Comparison of ENCODE assay signal across 9 cellular contexts in the genomic region with DNA sequence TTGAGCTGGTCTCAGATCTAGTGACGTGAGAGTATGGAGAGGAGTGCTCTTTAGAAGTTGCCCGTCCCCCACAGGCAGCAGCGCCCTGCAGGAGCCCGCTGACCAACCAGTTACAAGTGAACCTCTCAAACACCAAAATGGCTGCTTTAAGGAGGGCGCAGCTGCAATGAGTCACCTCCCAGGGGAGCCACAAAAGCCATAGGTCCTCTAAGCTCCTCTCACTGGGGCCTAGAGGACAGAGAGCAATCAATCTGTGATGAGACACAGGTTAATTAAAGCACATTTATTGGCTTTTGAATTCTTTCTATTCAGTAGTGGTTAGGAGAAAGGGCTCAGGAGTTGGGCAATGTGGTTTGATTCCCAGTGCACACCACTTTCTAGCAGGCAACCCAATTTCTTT. TPM values are rescaled to one million over a fixed set of nuclear protein-coding genes. Genes with fewer than 3 reads are reported as not detected.
DNase-seq lines count a peak whose midpoint lies in the region; FAIRE-seq and TF ChIP-seq lines count a peak whose summit lies in the region.
"Had no signal": no experiment of that assay in that cellular context is flagged by ENCODE, and none has a peak within 500 bp of the region (broad histone marks: within the 10 kb centered on the region; RNA-seq: fewer than 3 reads in every experiment).

No MANE protein-coding gene starts in this region.

- no peak for TF ChIP-seq CTCF in brain (conservative IDR thresholded peaks at IDR 0.05)

- peak overlapping the region in 3 of 5 experiments; percentile 64 to 93 (median 92) for H3K27ac Mint-ChIP-seq in brain

- peaks cover 2 to 10% of the 10 kb centered on the region in 2 donors for H3K4me1 ChIP-seq in small intestine (ENCODE audit: control insufficient read depth in 2 of 2, insufficient read depth in 1 of 2, low read depth in 1 of 2, low read length in 1 of 2)

- no peak overlapping the region for H3K4me3 Mint-ChIP-seq in brain

- peaks cover 3 to 4% of the 10 kb centered on the region in 2 donors for H3K36me3 ChIP-seq in small intestine (ENCODE audit: control insufficient read depth in 2 of 2, insufficient read depth in 2 of 2, low read length in 2 of 2)

- DNase-seq in COLO829 (ENCODE audit: low spot score) (peak; percentile 42), NCI-H1417 (lab: John Stamatoyannopoulos, UW) (peak; percentile 70 to 98 (median 94)), T-helper 2 cell (no peak), small intestine (no peak)
- DNase-seq in activated naive CD4-positive, alpha-beta T cell treated with anti-CD3 and anti-CD28 coated beads, Interleukin-2, amount 50 U/mL, for 16 hours = no peak
- DNase-seq: activated gamma-delta T cell treated with Interleukin-2 at 50 U/mL for 16 hours had no signal

- H3K4me3 ChIP-seq in small intestine (ENCODE audit: low read depth in 1 of 2, low read length in 2 of 2) = no peak overlapping the region
- H3K4me3 ChIP-seq: lung, suprapubic skin had no signal

- H3K36me3 Mint-ChIP-seq in brain = peaks cover 27% of the 10 kb centered on the region

- H3K27me3 Mint-ChIP-seq in brain = peaks cover 3% of the 10 kb centered on the region

- 92 to 97% (median 94%) methylated on average over 5 of the region's 5 CpGs for WGBS in small intestine, 3 donors

- no peak for FAIRE-seq in small intestine (lab: Jason Lieb, UNC)

- no peaks in the 10 kb centered on the region for H3K9me3 ChIP-seq in small intestine (ENCODE audit: control insufficient read depth, low read depth)
- H3K9me3 ChIP-seq: suprapubic skin had no signal

- no peak overlapping the region for H3K27ac ChIP-seq in small intestine (ENCODE audit: low read depth in 1 of 2, low read length in 1 of 2)
- H3K27ac ChIP-seq: suprapubic skin had no signal

- no peaks in the 10 kb centered on the region for H3K27me3 ChIP-seq in small intestine (ENCODE audit: control insufficient read depth in 2 of 2, insufficient read depth in 2 of 2, low read length in 2 of 2)
- H3K27me3 ChIP-seq: suprapubic skin had no signal

- H3K9me3 Mint-ChIP-seq in brain = no peaks in the 10 kb centered on the region

- peaks cover 45% of the 10 kb centered on the region for H3K4me1 Mint-ChIP-seq in brain

RNA-seq across cellular contexts. Expression of a gene that starts 15.5 kb away (rescaled TPM):
- polyA plus RNA-seq in brain (ENCODE audit: insufficient read depth, low read depth, low replicate concordance) = 0.24 TPM
- polyA plus RNA-seq in small intestine = under 1 TPM; 0.36 to 0.89 (median 0.81) TPM

RNA-seq across cellular contexts. Expression of a gene that starts 38.2 kb away (rescaled TPM):
- polyA plus RNA-seq in brain (ENCODE audit: insufficient read depth, low read depth, low replicate concordance) (196 TPM), small intestine (100 to 1,000 TPM; 103 to 156 (median 104) TPM)

RNA-seq across cellular contexts. Expression of a gene that starts 56.1 kb away (rescaled TPM):
- polyA plus RNA-seq in brain (ENCODE audit: insufficient read depth, low read depth, low replicate concordance) (23.0 TPM), small intestine (10 to 100 TPM in 1 of 3 donors, 1 to 10 TPM in 2; 7.8 to 30.9 (median 10.0) TPM)

Comparison
In these comparisons a context has a peak if more than half of its experiments do, and no peak if none do; other contexts are left out.
1. DNase-seq: peak in COLO829 (single experiment) and NCI-H1417 (3 of 3); none in T-helper 2 cell (0 of 5), small intestine (single experiment) and activated naive CD4-positive, alpha-beta T cell treated with anti-CD3 and anti-CD28 coated beads, Interleukin-2, amount 50 U/mL, for 16 hours (single experiment).